ENCODE assay signal across 9 cellular contexts in genomic region chr6:52881996-52882841, GRCh38. TPM values are rescaled to one million over a fixed set of nuclear protein-coding genes. Genes with fewer than 3 reads are reported as not detected.
DNase-seq lines count a peak whose midpoint lies in the region; ATAC-seq and TF ChIP-seq lines count a peak whose summit lies in the region.
"Had no signal": no experiment of that assay in that cellular context is flagged by ENCODE, and none has a peak within 500 bp of the region (broad histone marks: within the 10 kb centered on the region; RNA-seq: fewer than 3 reads in every experiment).

No MANE protein-coding gene starts in this region.

- H3K4me3 ChIP-seq in BE2C (ENCODE audit: low read depth, low read length), result peak overlapping the region; percentile 80
- peak overlapping the region; percentile 53 to 78 (median 73) for H3K4me3 ChIP-seq in liver (ENCODE audit: low read depth in 1 of 3, low read length in 3 of 3)

- CTCF ChIA-PET in activated CD4-positive, alpha-beta T cell treated with anti-CD3 and anti-CD28 coated beads for 36 hours (lab: Charles Lee), result interaction anchor here (0.6 to 0.8 kb wide), 7 partner anchors 40 to 181 kb away, joined by 3 to 5 read pairs (median 3); no protein-coding TSS in a partner anchor

- peak overlapping the region; percentile 73 for H3K4me3 Mint-ChIP-seq in activated CD4-positive, alpha-beta T cell treated with anti-CD3 and anti-CD28 coated beads for 36 hours

- peak; percentile 93 for TF ChIP-seq CTCF in BE2C (IDR thresholded peaks at IDR 0.05; ENCODE audit: low read depth, low read length)
- TF ChIP-seq CTCF in liver (IDR thresholded peaks at IDR 0.05; ENCODE audit: low read depth, low read length, missing input control), result peak; percentile 67

- WGBS in liver, result 6% methylated on average over 18 of the region's 18 CpGs

- DNase-seq in BE2C (peak; percentile 70), NCI-H446 (lab: John Stamatoyannopoulos, UW) (peak; percentile 47 to 82), dedifferentiated amniotic fluid mesenchymal stem cell (ENCODE audit: extremely low spot score) (peak; percentile 62)
- peak; percentile 77 for DNase-seq in activated CD4-positive, alpha-beta T cell treated with anti-CD3 and anti-CD28 coated beads for 36 hours
- peak; percentile 36 to 59 for DNase-seq in stimulated activated CD4-positive, alpha-beta T cell treated with anti-CD3 and anti-CD28 coated beads, Interleukin-4, amount 100 ng/mL, for 4 hours

- POLR2A ChIA-PET in activated CD4-positive, alpha-beta T cell treated with anti-CD3 and anti-CD28 coated beads for 36 hours (lab: Charles Lee), result no interaction called here

- H3K9ac ChIP-seq in liver (ENCODE audit: low read depth in 1 of 2, low read length in 2 of 2), result peak overlapping the region; percentile 34 to 74

- H3K27me3 Mint-ChIP-seq in activated CD4-positive, alpha-beta T cell treated with anti-CD3 and anti-CD28 coated beads for 36 hours, result no peaks in the 10 kb centered on the region

- TF ChIP-seq RAD21 in liver (IDR thresholded peaks at IDR 0.05), result peak; percentile 90 to 91

- no peaks in the 10 kb centered on the region for H3K27me3 ChIP-seq in BE2C
- no peaks in the 10 kb centered on the region for H3K27me3 ChIP-seq in liver (ENCODE audit: control insufficient read depth in 4 of 4, insufficient read depth in 4 of 4, low read length in 3 of 4)

- peaks cover 8% of the 10 kb centered on the region for H3K4me1 Mint-ChIP-seq in activated CD4-positive, alpha-beta T cell treated with anti-CD3 and anti-CD28 coated beads for 36 hours

- H3K36me3 Mint-ChIP-seq in activated CD4-positive, alpha-beta T cell treated with anti-CD3 and anti-CD28 coated beads for 36 hours (ENCODE audit: low read depth), result no peaks in the 10 kb centered on the region

- H3K36me3 ChIP-seq in BE2C, result no peaks in the 10 kb centered on the region
- no peaks in the 10 kb centered on the region for H3K36me3 ChIP-seq in liver (ENCODE audit: control insufficient read depth in 4 of 4, insufficient read depth in 3 of 4, low read depth in 1 of 4, low read length in 3 of 4)

- H3K9me3 Mint-ChIP-seq in activated CD4-positive, alpha-beta T cell treated with anti-CD3 and anti-CD28 coated beads for 36 hours (ENCODE audit: low read depth), result no peaks in the 10 kb centered on the region

- H3K4me1 ChIP-seq in BE2C (no peaks in the 10 kb centered on the region), liver (ENCODE audit: control insufficient read depth in 4 of 4, insufficient read depth in 4 of 4, low read length in 3 of 4) (no peaks in the 10 kb centered on the region)

- ATAC-seq in GM19043 (IDR thresholded peaks at IDR 0.05; ENCODE audit: low read depth, unreplicated experiment), result peak; percentile 100
- ATAC-seq in HG03354 (IDR thresholded peaks at IDR 0.05; ENCODE audit: poor library complexity, severe bottlenecking, unreplicated experiment), result peak; percentile 100
- peak; percentile 98 for ATAC-seq in activated CD4-positive, alpha-beta T cell treated with anti-CD3 and anti-CD28 coated beads for 36 hours

- intact Hi-C loops in activated CD4-positive, alpha-beta T cell treated with anti-CD3 and anti-CD28 coated beads for 36 hours (cut with DNase I, micrococcal nuclease), result loop anchor here (1.0 to 5.0 kb wide), 4 partner anchors 43 to 183 kb away; partner anchors contain the start of gene FBXO9 (in 1 of the 2)

- H3K9me3 ChIP-seq in BE2C, result no peaks in the 10 kb centered on the region
- H3K9me3 ChIP-seq in liver (ENCODE audit: control insufficient read depth in 4 of 4, low read length in 3 of 4), result no peaks in the 10 kb centered on the region

- H3K27ac Mint-ChIP-seq in activated CD4-positive, alpha-beta T cell treated with anti-CD3 and anti-CD28 coated beads for 36 hours, result peak overlapping the region; percentile 81

- H3K27ac ChIP-seq in liver (ENCODE audit: low read depth in 1 of 2, low read length in 2 of 2), result no peak overlapping the region

TF ChIP-seq in liver, 16 proteins besides CTCF, POLR2A, EP300 and RAD21:
- no peak for TF ChIP-seq EGR1 (IDR thresholded peaks at IDR 0.05; ENCODE audit: low read depth in 2 of 2)
- TF ChIP-seq YY1 (IDR thresholded peaks at IDR 0.05), result peak; percentile 24
- TF ChIP-seq, protein P1, sequence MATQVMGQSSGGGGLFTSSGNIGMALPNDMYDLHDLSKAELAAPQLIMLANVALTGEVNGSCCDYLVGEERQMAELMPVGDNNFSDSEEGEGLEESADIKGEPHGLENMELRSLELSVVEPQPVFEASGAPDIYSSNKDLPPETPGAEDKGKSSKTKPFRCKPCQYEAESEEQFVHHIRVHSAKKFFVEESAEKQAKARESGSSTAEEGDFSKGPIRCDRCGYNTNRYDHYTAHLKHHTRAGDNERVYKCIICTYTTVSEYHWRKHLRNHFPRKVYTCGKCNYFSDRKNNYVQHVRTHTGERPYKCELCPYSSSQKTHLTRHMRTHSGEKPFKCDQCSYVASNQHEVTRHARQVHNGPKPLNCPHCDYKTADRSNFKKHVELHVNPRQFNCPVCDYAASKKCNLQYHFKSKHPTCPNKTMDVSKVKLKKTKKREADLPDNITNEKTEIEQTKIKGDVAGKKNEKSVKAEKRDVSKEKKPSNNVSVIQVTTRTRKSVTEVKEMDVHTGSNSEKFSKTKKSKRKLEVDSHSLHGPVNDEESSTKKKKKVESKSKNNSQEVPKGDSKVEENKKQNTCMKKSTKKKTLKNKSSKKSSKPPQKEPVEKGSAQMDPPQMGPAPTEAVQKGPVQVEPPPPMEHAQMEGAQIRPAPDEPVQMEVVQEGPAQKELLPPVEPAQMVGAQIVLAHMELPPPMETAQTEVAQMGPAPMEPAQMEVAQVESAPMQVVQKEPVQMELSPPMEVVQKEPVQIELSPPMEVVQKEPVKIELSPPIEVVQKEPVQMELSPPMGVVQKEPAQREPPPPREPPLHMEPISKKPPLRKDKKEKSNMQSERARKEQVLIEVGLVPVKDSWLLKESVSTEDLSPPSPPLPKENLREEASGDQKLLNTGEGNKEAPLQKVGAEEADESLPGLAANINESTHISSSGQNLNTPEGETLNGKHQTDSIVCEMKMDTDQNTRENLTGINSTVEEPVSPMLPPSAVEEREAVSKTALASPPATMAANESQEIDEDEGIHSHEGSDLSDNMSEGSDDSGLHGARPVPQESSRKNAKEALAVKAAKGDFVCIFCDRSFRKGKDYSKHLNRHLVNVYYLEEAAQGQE (IDR thresholded peaks at IDR 0.05), result no peak
- TF ChIP-seq ZBTB33 (IDR thresholded peaks at IDR 0.05), result no peak
- TF ChIP-seq HNF4G (IDR thresholded peaks at IDR 0.05), result peak; percentile 19
- TF ChIP-seq RXRA (IDR thresholded peaks at IDR 0.05), result peak in 1 of 2 donors; percentile 42
- no peak for TF ChIP-seq FOXA1 (IDR thresholded peaks at IDR 0.05)
- peak; percentile 6 to 46 for TF ChIP-seq HNF4A (conservative IDR thresholded peaks at IDR 0.05)

RNA-seq across cellular contexts. Expression of gene GSTA3, which starts 27.3 kb away (rescaled TPM):
- not detected for polyA plus RNA-seq in BE2C (2012; ENCODE audit: insufficient read depth, insufficient read length, low read depth)
- not detected for total RNA-seq in activated CD4-positive, alpha-beta T cell treated with anti-CD3 and anti-CD28 coated beads for 36 hours
- total RNA-seq in liver, result not detected
- not detected for polyA plus RNA-seq in liver

RNA-seq across cellular contexts. Expression of gene GSTA5, which starts 41.6 kb away (rescaled TPM):
- polyA plus RNA-seq in BE2C (2012; ENCODE audit: insufficient read depth, insufficient read length, low read depth), result not detected
- not detected for total RNA-seq in activated CD4-positive, alpha-beta T cell treated with anti-CD3 and anti-CD28 coated beads for 36 hours
- total RNA-seq in liver, result not detected
- not detected for polyA plus RNA-seq in liver
- polyA plus RNA-seq: adipose tissue had no signal
